Comparison of ENCODE assay signal across 8 cellular contexts in the genomic region with DNA sequence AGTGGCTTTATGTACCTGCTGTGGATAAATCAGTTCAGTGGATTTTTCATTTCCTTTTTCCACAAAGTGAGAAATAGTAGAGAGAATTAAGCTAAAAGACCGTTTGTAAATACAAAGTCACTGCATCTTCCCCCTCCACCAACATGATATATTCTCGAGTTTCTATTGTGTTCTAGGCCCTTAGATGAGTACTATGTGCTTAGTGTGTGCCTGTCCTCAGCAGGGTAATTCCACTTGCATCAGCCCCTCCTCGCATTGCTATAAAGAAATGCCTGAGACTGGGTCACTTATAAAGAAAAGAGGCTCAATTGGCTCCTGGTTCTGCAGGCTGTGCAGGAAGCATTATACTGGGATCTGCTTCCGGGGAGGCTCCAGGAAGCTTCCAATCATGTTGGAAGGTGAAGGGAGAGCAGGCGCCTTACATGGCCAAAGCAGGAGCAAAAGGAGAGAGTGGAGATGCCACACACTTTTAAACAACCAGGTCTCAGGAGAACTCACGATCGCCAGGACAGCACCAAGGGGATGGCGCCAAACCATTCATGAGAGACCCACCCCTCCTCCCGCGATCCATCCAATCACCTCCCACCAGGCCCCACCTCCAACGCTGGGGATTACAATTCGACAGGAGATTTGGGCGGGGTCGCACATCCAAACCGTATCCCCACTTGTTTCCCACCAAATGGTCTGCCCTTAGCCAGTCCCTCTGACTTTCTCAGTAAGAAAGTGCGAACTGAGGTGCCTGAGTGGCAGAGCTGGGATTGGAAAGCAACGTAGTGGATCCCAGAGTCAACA.
A peak's percentile ranks its signal among the peaks of the same experiment; 100 is the strongest.
DNase-seq lines count a peak whose midpoint lies in the region; TF ChIP-seq lines count a peak whose summit lies in the region.

No MANE protein-coding gene starts in this region.

- no peak overlapping the region for H3K9ac ChIP-seq in HUES48 (ENCODE audit: low read depth, low read length)

- H3K4me1 ChIP-seq in HUES48 (ENCODE audit: control insufficient read depth, insufficient read depth, low read length) (peaks cover 5% of the 10 kb centered on the region; the same call in 1 of the 2 replicates), vagina (peaks cover 6% of the 10 kb centered on the region)

- H3K27ac Mint-ChIP-seq in MCF 10A (ENCODE audit: low read depth, unreplicated experiment), result no peak overlapping the region

- TF ChIP-seq CTCF in MCF 10A (IDR thresholded peaks at IDR 0.05; ENCODE audit: unreplicated experiment) (no peak), vagina (IDR thresholded peaks at IDR 0.05) (no peak)

- peaks cover 6% of the 10 kb centered on the region for H3K4me1 Mint-ChIP-seq in MCF 10A (ENCODE audit: insufficient read depth, unreplicated experiment)

- no peaks in the 10 kb centered on the region for H3K27me3 ChIP-seq in HUES48 (ENCODE audit: control insufficient read depth, insufficient read depth, low read length)
- H3K27me3 ChIP-seq in vagina, result no peaks in the 10 kb centered on the region

- no TSS peak for BruUV-seq in MCF 10A (replicated peaks; lab: Mats Ljungman, UMichigan)

- no peak for TF ChIP-seq POLR2A in vagina (IDR thresholded peaks at IDR 0.05)

- intact Hi-C loops in MCF 10A (cut with micrococcal nuclease), result loop anchor here (1.0 to 10.0 kb wide), 9 partner anchors 23 to 1951 kb away; no protein-coding TSS in a partner anchor
- intact Hi-C loops in vagina (cut with DNase I), result loop anchor here (5.0 kb wide), 1 partner anchor 216 kb away; no protein-coding TSS in a partner anchor

- no peaks in the 10 kb centered on the region for H3K36me3 Mint-ChIP-seq in MCF 10A (ENCODE audit: insufficient read depth, unreplicated experiment)

- peak overlapping the region; percentile 53 for H3K4me3 Mint-ChIP-seq in MCF 10A (ENCODE audit: unreplicated experiment)

- no peaks in the 10 kb centered on the region for H3K27me3 Mint-ChIP-seq in MCF 10A (ENCODE audit: insufficient read depth, unreplicated experiment)

- H3K27ac ChIP-seq in HUES48 (ENCODE audit: low read depth, low read length) (no peak overlapping the region), vagina (no peak overlapping the region)

- peak; percentile 20 for DNase-seq in activated T-cell treated with anti-CD3 and anti-CD28 coated beads, Interleukin-2, amount 50 U/mL, for 1 hour
- DNase-seq in activated T-cell treated with anti-CD3 and anti-CD28 coated beads for 4 hours (no peak), MCF 10A (ENCODE audit: unreplicated experiment) (no peak), lung microvascular endothelial cell (ENCODE audit: low read depth in 2 of 2) (peak; percentile 6 to 20), vagina (ENCODE audit: extremely low spot score in 2 of 2) (no peak), COLO829 (ENCODE audit: low spot score) (no peak), NOMO-1 treated with dmso at 0.1 percent for 144 hours (lab: John Stamatoyannopoulos, UW; ENCODE audit: unreplicated experiment) (no peak)

- H3K4me3 ChIP-seq in HUES48 (ENCODE audit: low read depth, low read length), result peak overlapping the region; percentile 68
- peak overlapping the region; percentile 20 to 30 for H3K4me3 ChIP-seq in vagina

- H3K36me3 ChIP-seq in HUES48 (ENCODE audit: control insufficient read depth, insufficient read depth, low read length) (no peaks in the 10 kb centered on the region), vagina (no peaks in the 10 kb centered on the region)

- H3K9me3 Mint-ChIP-seq in MCF 10A (ENCODE audit: unreplicated experiment), result no peaks in the 10 kb centered on the region

- CTCF ChIA-PET in MCF 10A (lab: Yijun Ruan, JAX), result interaction anchor here (0.5 to 13.2 kb wide), 58 partner anchors 8 to 1969 kb away, joined by 3 to 327 read pairs (median 4); no protein-coding TSS in a partner anchor

- POLR2A ChIA-PET in MCF 10A (lab: Yijun Ruan, JAX), result interaction anchor here (0.9 to 1.1 kb wide), 5 partner anchors 9 to 216 kb away, joined by 3 to 11 read pairs (median 3); no protein-coding TSS in a partner anchor

- H3K9me3 ChIP-seq in HUES48 (ENCODE audit: control insufficient read depth, insufficient read depth, low read length) (no peaks in the 10 kb centered on the region), vagina (no peaks in the 10 kb centered on the region)

Comparison
In these comparisons a context has a peak if more than half of its experiments do, and no peak if none do; other contexts are left out.
1. DNase-seq: peak in activated T-cell treated with anti-CD3 and anti-CD28 coated beads, Interleukin-2, amount 50 U/mL, for 1 hour (single experiment) and lung microvascular endothelial cell (2 of 2); none in activated T-cell treated with anti-CD3 and anti-CD28 coated beads for 4 hours (single experiment), MCF 10A (single experiment), vagina (0 of 2), COLO829 (single experiment) and NOMO-1 treated with dmso at 0.1 percent for 144 hours (single experiment).